Comparison of ENCODE assay signal across 8 cellular contexts in the genomic region with DNA sequence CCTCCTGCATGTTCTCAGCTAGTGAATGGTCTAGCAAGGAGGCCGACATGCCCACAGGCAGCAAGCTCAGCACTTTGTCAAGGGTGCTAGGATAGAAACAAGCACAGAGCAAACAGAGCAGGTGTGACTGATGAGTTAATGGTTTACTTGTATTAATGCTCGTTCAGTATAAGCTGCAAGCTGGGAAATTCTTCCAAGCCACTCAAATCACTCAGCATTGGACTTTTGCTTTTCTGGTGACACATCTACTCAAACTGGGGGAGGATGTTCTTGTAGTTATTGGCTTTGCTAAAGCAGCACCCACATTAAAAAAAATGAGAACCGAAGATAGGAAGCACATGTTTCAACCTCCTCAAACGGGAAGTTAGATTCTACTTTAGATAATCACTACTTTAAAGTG. TPM values are rescaled to one million over a fixed set of nuclear protein-coding genes. Genes with fewer than 3 reads are reported as not detected.
DNase-seq lines count a peak whose midpoint lies in the region; ATAC-seq, FAIRE-seq and TF ChIP-seq lines count a peak whose summit lies in the region.

No MANE protein-coding gene starts in this region.

- peak; percentile 82 for FAIRE-seq in GM19239 (lab: Jason Lieb, UNC)

- peak; percentile 66 for ATAC-seq in HG03139 (IDR thresholded peaks at IDR 0.05; ENCODE audit: unreplicated experiment)

- CTCF ChIA-PET in CD4-positive, alpha-beta memory T cell (lab: Charles Lee; ENCODE audit: partially characterized antibody), result interaction anchor here (1.7 to 1.8 kb wide), 2 partner anchors 42 to 103 kb away, joined by 3 to 4 read pairs; no protein-coding TSS in a partner anchor

- no peaks in the 10 kb centered on the region for H3K27me3 ChIP-seq in CD4-positive, alpha-beta memory T cell (ENCODE audit: insufficient read depth, low read length)
- H3K27me3 ChIP-seq in BE2C, result no peaks in the 10 kb centered on the region

- no peak for TF ChIP-seq CTCF in BE2C (IDR thresholded peaks at IDR 0.05; ENCODE audit: low read depth, low read length)

- no peak overlapping the region for H3K4me3 ChIP-seq in CD4-positive, alpha-beta memory T cell (ENCODE audit: low read length in 2 of 2)
- no peak overlapping the region for H3K4me3 ChIP-seq in BE2C (ENCODE audit: low read depth, low read length)

- DNase-seq in CD4-positive, alpha-beta memory T cell, result peak in 4 of 5 donors; percentile 36 to 57 (median 42)
- DNase-seq in GM19239 (ENCODE audit: insufficient read length, low spot score) (peak; percentile 62), hippocampal formation (lab: John Stamatoyannopoulos, UW) (no peak), NCI-H82 (lab: John Stamatoyannopoulos, UW) (no peak), BE2C (no peak)
- no peak for DNase-seq in activated T-helper 1 cell treated with anti-CD3 and anti-CD28 coated beads, Interleukin-12 subunit alpha, Interleukin-12 subunit beta, Interleukin-2, Interleukin-4 antibody, amounts not matched to agents 30 ng/mL and 10 ng/mL and 1 ng/mL, durations not matched to agents 14 hours and 24 hours and 36 hours (ENCODE audit: low spot score)
- peak; percentile 30 for DNase-seq in stimulated activated naive CD4-positive, alpha-beta T cell treated with Interleukin-2 at 50 U/mL for 16 hours (lab: John Stamatoyannopoulos, UW)

- H3K9me3 ChIP-seq in CD4-positive, alpha-beta memory T cell (ENCODE audit: control insufficient read depth in 1 of 2, low read length in 2 of 2), result no peaks in the 10 kb centered on the region
- no peaks in the 10 kb centered on the region for H3K9me3 ChIP-seq in BE2C

- peaks cover 20 to 39% of the 10 kb centered on the region in 2 donors for H3K36me3 Mint-ChIP-seq in CD4-positive, alpha-beta memory T cell
- H3K36me3 Mint-ChIP-seq in activated T-helper 1 cell treated with anti-CD3 and anti-CD28 coated beads, Interleukin-12 subunit alpha, Interleukin-12 subunit beta, Interleukin-2, Interleukin-4 antibody, amounts not matched to agents 30 ng/mL and 10 ng/mL and 1 ng/mL, durations not matched to agents 14 hours and 24 hours and 36 hours (ENCODE audit: low read depth), result peaks cover 38% of the 10 kb centered on the region

- POLR2A ChIA-PET in CD4-positive, alpha-beta memory T cell (lab: Charles Lee; ENCODE audit: partially characterized antibody), result interaction anchor here (0.9 to 1.9 kb wide), 3 partner anchors 17 to 106 kb away, joined by 6 to 9 read pairs (median 8); partner anchors contain the start of gene NEDD9

- H3K4me1 Mint-ChIP-seq in CD4-positive, alpha-beta memory T cell, result peaks cover 46 to 59% (median 58%) of the 10 kb centered on the region in 4 donors
- peaks cover 43% of the 10 kb centered on the region for H3K4me1 Mint-ChIP-seq in activated T-helper 1 cell treated with anti-CD3 and anti-CD28 coated beads, Interleukin-12 subunit alpha, Interleukin-12 subunit beta, Interleukin-2, Interleukin-4 antibody, amounts not matched to agents 30 ng/mL and 10 ng/mL and 1 ng/mL, durations not matched to agents 14 hours and 24 hours and 36 hours (ENCODE audit: low read depth)

- peak overlapping the region in 7 of 8 donors; percentile 3 to 73 (median 56) for H3K4me3 Mint-ChIP-seq in CD4-positive, alpha-beta memory T cell
- H3K4me3 Mint-ChIP-seq in activated T-helper 1 cell treated with anti-CD3 and anti-CD28 coated beads, Interleukin-12 subunit alpha, Interleukin-12 subunit beta, Interleukin-2, Interleukin-4 antibody, amounts not matched to agents 30 ng/mL and 10 ng/mL and 1 ng/mL, durations not matched to agents 14 hours and 24 hours and 36 hours, result peak overlapping the region; percentile 0

- H3K9me3 Mint-ChIP-seq in CD4-positive, alpha-beta memory T cell, result no peaks in the 10 kb centered on the region
- H3K9me3 Mint-ChIP-seq in activated T-helper 1 cell treated with anti-CD3 and anti-CD28 coated beads, Interleukin-12 subunit alpha, Interleukin-12 subunit beta, Interleukin-2, Interleukin-4 antibody, amounts not matched to agents 30 ng/mL and 10 ng/mL and 1 ng/mL, durations not matched to agents 14 hours and 24 hours and 36 hours, result no peaks in the 10 kb centered on the region

- peak overlapping the region; percentile 64 to 86 (median 77) for H3K27ac Mint-ChIP-seq in CD4-positive, alpha-beta memory T cell
- peak overlapping the region; percentile 41 for H3K27ac Mint-ChIP-seq in activated T-helper 1 cell treated with anti-CD3 and anti-CD28 coated beads, Interleukin-12 subunit alpha, Interleukin-12 subunit beta, Interleukin-2, Interleukin-4 antibody, amounts not matched to agents 30 ng/mL and 10 ng/mL and 1 ng/mL, durations not matched to agents 14 hours and 24 hours and 36 hours

- peaks cover 7% of the 10 kb centered on the region for H3K36me3 ChIP-seq in CD4-positive, alpha-beta memory T cell (ENCODE audit: insufficient read depth, low read length)
- H3K36me3 ChIP-seq in BE2C, result no peaks in the 10 kb centered on the region

- intact Hi-C loops in CD4-positive, alpha-beta memory T cell (cut with micrococcal nuclease), result no loop called here
- intact Hi-C loops in activated T-helper 1 cell treated with anti-CD3 and anti-CD28 coated beads, Interleukin-12 subunit alpha, Interleukin-12 subunit beta, Interleukin-2, Interleukin-4 antibody, amounts not matched to agents 30 ng/mL and 10 ng/mL and 1 ng/mL, durations not matched to agents 14 hours and 24 hours and 36 hours (cut with micrococcal nuclease), result loop anchor here (1.0 to 2.0 kb wide), 10 partner anchors 17 to 184 kb away; partner anchors contain the start of gene NEDD9

- no peaks in the 10 kb centered on the region for H3K27me3 Mint-ChIP-seq in CD4-positive, alpha-beta memory T cell
- H3K27me3 Mint-ChIP-seq in activated T-helper 1 cell treated with anti-CD3 and anti-CD28 coated beads, Interleukin-12 subunit alpha, Interleukin-12 subunit beta, Interleukin-2, Interleukin-4 antibody, amounts not matched to agents 30 ng/mL and 10 ng/mL and 1 ng/mL, durations not matched to agents 14 hours and 24 hours and 36 hours (ENCODE audit: insufficient read depth), result no peaks in the 10 kb centered on the region

- H3K4me1 ChIP-seq in CD4-positive, alpha-beta memory T cell (ENCODE audit: insufficient read depth, low read length), result peaks cover 50% of the 10 kb centered on the region
- no peaks in the 10 kb centered on the region for H3K4me1 ChIP-seq in BE2C

- H3K27ac ChIP-seq in CD4-positive, alpha-beta memory T cell (ENCODE audit: low read depth, low read length), result peak overlapping the region; percentile 3

RNA-seq across cellular contexts. Expression of gene NEDD9, which starts 43.1 kb away (rescaled TPM):
- total RNA-seq in CD4-positive, alpha-beta memory T cell, result 10 to 100 TPM; 42.7 to 47.4 TPM
- 10 to 100 TPM; 17.2 to 38.5 TPM for polyA plus RNA-seq in CD4-positive, alpha-beta memory T cell
- 53.2 and 62.1 TPM in 2 replicates for total RNA-seq in activated T-helper 1 cell treated with anti-CD3 and anti-CD28 coated beads, Interleukin-12 subunit alpha, Interleukin-12 subunit beta, Interleukin-2, Interleukin-4 antibody, amounts not matched to agents 30 ng/mL and 10 ng/mL and 1 ng/mL, durations not matched to agents 14 hours and 24 hours and 36 hours
- polyA plus RNA-seq in BE2C (2012; ENCODE audit: insufficient read depth, insufficient read length, low read depth), result 0.17 TPM

Comparison
In these comparisons a context has a peak if more than half of its experiments do, and no peak if none do; other contexts are left out.
1. DNase-seq: peak in CD4-positive, alpha-beta memory T cell (4 of 5), GM19239 (single experiment) and stimulated activated naive CD4-positive, alpha-beta T cell treated with Interleukin-2 at 50 U/mL for 16 hours (single experiment); none in activated T-helper 1 cell treated with anti-CD3 and anti-CD28 coated beads, Interleukin-12 subunit alpha, Interleukin-12 subunit beta, Interleukin-2, Interleukin-4 antibody, amounts not matched to agents 30 ng/mL and 10 ng/mL and 1 ng/mL, durations not matched to agents 14 hours and 24 hours and 36 hours (single experiment), hippocampal formation (0 of 2), NCI-H82 (single experiment) and BE2C (single experiment).